Comparison of ENCODE assay signal across 8 cellular contexts in genomic region chr4:173334891-173335754, GRCh38. TPM values are rescaled to one million over a fixed set of nuclear protein-coding genes. Genes with fewer than 3 reads are reported as not detected.
A peak's percentile ranks its signal among the peaks of the same experiment; 100 is the strongest.
DNase-seq lines count a peak whose midpoint lies in the region; ATAC-seq and TF ChIP-seq lines count a peak whose summit lies in the region.

No MANE protein-coding gene starts in this region.

- DNase-seq in DND-41 = peak; percentile 88
- peak; percentile 86 for DNase-seq in HK-2 (ENCODE audit: unreplicated experiment)
- DNase-seq in NCI-H69 (lab: John Stamatoyannopoulos, UW) = peak; percentile 96
- peak; percentile 37 for DNase-seq in activated T-cell treated with anti-CD3 and anti-CD28 coated beads for 48 hours (ENCODE audit: low read depth)
- peak; percentile 84 for DNase-seq in fibroblast of mammary gland (ENCODE audit: low read depth)
- peak in 6 of 10 donors; percentile 1 to 58 (median 16) for DNase-seq in naive thymus-derived CD8-positive, alpha-beta T cell
- DNase-seq in upper lobe of right lung = peak; percentile 79

- H3K27ac ChIP-seq in DND-41 (ENCODE audit: low read length) = peak overlapping the region; percentile 98
- peak overlapping the region; percentile 99 for H3K27ac ChIP-seq in upper lobe of right lung

- H4K20me1 ChIP-seq in DND-41 (ENCODE audit: insufficient read depth, low read length) = peaks cover 29% of the 10 kb centered on the region

- intact Hi-C loops in upper lobe of right lung (cut with DNase I) = no loop called here

- peak overlapping the region; percentile 91 for H2AFZ ChIP-seq in DND-41 (ENCODE audit: low read depth, low read length)

- ATAC-seq in DND-41 (ENCODE audit: insufficient read depth, low read depth) (peak; percentile 56), GM21360 (IDR thresholded peaks at IDR 0.05; ENCODE audit: unreplicated experiment) (peak; percentile 35), upper lobe of right lung (peak; percentile 52)
- peak; percentile 18 to 45 for ATAC-seq in naive thymus-derived CD8-positive, alpha-beta T cell

- H3K27me3 Mint-ChIP-seq in naive thymus-derived CD8-positive, alpha-beta T cell = peaks cover 10 to 20% (median 14%) of the 10 kb centered on the region in 5 donors

- peak overlapping the region; percentile 90 for H3K9ac ChIP-seq in DND-41 (ENCODE audit: low read depth, low read length)

- H3K79me2 ChIP-seq in DND-41 (ENCODE audit: insufficient read depth, low read length) = peaks cover 82% of the 10 kb centered on the region

- peak overlapping the region; percentile 94 for H3K4me2 ChIP-seq in DND-41 (ENCODE audit: insufficient read depth, low read length)

- H3K4me1 ChIP-seq in DND-41 (ENCODE audit: insufficient read depth, low read length) (peaks cover 50% of the 10 kb centered on the region), upper lobe of right lung (peaks cover 21% of the 10 kb centered on the region)

- TF ChIP-seq CTCF in DND-41 (IDR thresholded peaks at IDR 0.05; ENCODE audit: borderline replicate concordance, extremely low read depth, low read length, poor library complexity, severe bottlenecking) = no peak
- TF ChIP-seq CTCF in fibroblast of mammary gland (conservative IDR thresholded peaks at IDR 0.05; ENCODE audit: control insufficient read depth, insufficient read depth, low read depth, low read length) = no peak
- TF ChIP-seq CTCF in upper lobe of right lung (IDR thresholded peaks at IDR 0.05) = no peak

- no peaks in the 10 kb centered on the region for H3K27me3 ChIP-seq in DND-41 (ENCODE audit: insufficient read depth, low read length, poor library complexity)
- no peaks in the 10 kb centered on the region for H3K27me3 ChIP-seq in upper lobe of right lung

- H3K9me3 Mint-ChIP-seq in naive thymus-derived CD8-positive, alpha-beta T cell = no peaks in the 10 kb centered on the region

- H3K4me3 ChIP-seq in DND-41 (ENCODE audit: low read depth in 1 of 2, low read length in 2 of 2) (peak overlapping the region; percentile 81 to 92), fibroblast of mammary gland (ENCODE audit: control insufficient read depth, low read depth, low read length) (peak overlapping the region; percentile 81), upper lobe of right lung (peak overlapping the region; percentile 82)

- H3K27ac Mint-ChIP-seq in naive thymus-derived CD8-positive, alpha-beta T cell = peak overlapping the region; percentile 94 to 100 (median 99)

- peaks cover 37% of the 10 kb centered on the region for H3K36me3 ChIP-seq in DND-41 (ENCODE audit: insufficient read depth, low read length)
- H3K36me3 ChIP-seq in upper lobe of right lung = peaks cover 25% of the 10 kb centered on the region

- H3K9me3 ChIP-seq in DND-41 (ENCODE audit: insufficient read depth, low read length, severe bottlenecking) = no peaks in the 10 kb centered on the region
- no peaks in the 10 kb centered on the region for H3K9me3 ChIP-seq in upper lobe of right lung

- peaks cover 19 to 33% (median 24%) of the 10 kb centered on the region in 4 donors for H3K4me1 Mint-ChIP-seq in naive thymus-derived CD8-positive, alpha-beta T cell

- peaks cover 5 to 21% (median 9%) of the 10 kb centered on the region in 3 donors for H3K36me3 Mint-ChIP-seq in naive thymus-derived CD8-positive, alpha-beta T cell

- POLR2A ChIA-PET in naive thymus-derived CD8-positive, alpha-beta T cell (lab: Charles Lee) = interaction anchor here (0.6 to 7.1 kb wide), 13 partner anchors 10 to 949 kb away, joined by 3 to 271 read pairs (median 4); partner anchors contain the start of genes CEP44, FBXO8 and SAP30

- peak overlapping the region; percentile 94 to 100 (median 99) for H3K4me3 Mint-ChIP-seq in naive thymus-derived CD8-positive, alpha-beta T cell

RNA-seq across cellular contexts. Expression of gene HMGB2, which starts 1.0 kb away (rescaled TPM):
- 100 to 1,000 TPM; 111 to 115 TPM for total RNA-seq in naive thymus-derived CD8-positive, alpha-beta T cell
- 100 to 1,000 TPM; 102 to 154 (median 142) TPM for polyA plus RNA-seq in naive thymus-derived CD8-positive, alpha-beta T cell
- total RNA-seq in upper lobe of right lung = 43.4 TPM

RNA-seq across cellular contexts. Expression of gene SAP30, which starts 35.6 kb away (rescaled TPM):
- total RNA-seq in naive thymus-derived CD8-positive, alpha-beta T cell = 1 to 10 TPM; 2.0 to 2.3 TPM
- polyA plus RNA-seq in naive thymus-derived CD8-positive, alpha-beta T cell = 1 to 10 TPM; 1.2 to 5.3 (median 1.3) TPM
- total RNA-seq in upper lobe of right lung = 15.3 TPM

Comparison
In these comparisons a context has a peak if more than half of its experiments do, and no peak if none do; other contexts are left out.
1. Peak in every context shown above with its lines: DNase-seq, ATAC-seq, H3K4me3 ChIP-seq and H3K27ac ChIP-seq.
2. DNase-seq: peak in every context shown above with its lines; median percentile 96 in NCI-H69; 88 in DND-41; 86 in HK-2; 84 in fibroblast of mammary gland; 79 in upper lobe of right lung; 37 in activated T-cell treated with anti-CD3 and anti-CD28 coated beads for 48 hours; 16 in naive thymus-derived CD8-positive, alpha-beta T cell.